13 cellular contexts compared by ENCODE assay signal in the genomic region with DNA sequence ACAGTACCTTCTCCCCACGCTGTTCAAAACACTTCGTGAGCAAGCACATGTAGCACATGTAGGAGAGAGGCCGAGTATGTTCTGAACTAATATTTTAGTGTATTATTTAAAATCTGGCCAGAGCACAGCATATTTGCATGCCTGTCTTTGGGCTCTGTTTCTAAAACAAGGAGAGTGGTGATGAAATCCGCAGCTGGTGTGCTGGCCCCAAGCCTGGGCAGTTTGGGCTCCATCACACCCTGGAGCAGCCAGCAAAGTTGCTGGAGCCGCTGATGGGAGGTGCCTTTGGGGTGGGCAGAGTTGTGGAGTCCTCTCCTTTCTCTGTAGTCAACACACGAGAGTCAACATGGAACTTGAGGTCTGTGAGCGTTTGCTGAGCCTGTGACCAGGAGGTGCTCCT.
A peak's percentile ranks its signal among the peaks of the same experiment; 100 is the strongest.
DNase-seq lines count a peak whose midpoint lies in the region; ATAC-seq and TF ChIP-seq lines count a peak whose summit lies in the region.
"Had no signal": no experiment of that assay in that cellular context is flagged by ENCODE, and none has a peak within 500 bp of the region (broad histone marks: within the 10 kb centered on the region; RNA-seq: fewer than 3 reads in every experiment).

No MANE protein-coding gene starts in this region.

- TF ChIP-seq CTCF in right atrium auricular region (IDR thresholded peaks at IDR 0.05) = no peak

- no peak overlapping the region for H3K4me3 ChIP-seq in right atrium auricular region
- H3K4me3 ChIP-seq: BLaER1 treated with 17β-estradiol and CSF1 and Interleukin-3, amounts not matched to agents 10 nM and 100 nM had no signal

- peak overlapping the region; percentile 76 for H3K27ac ChIP-seq in caudate nucleus (ENCODE audit: low read depth, low read length)
- H3K27ac ChIP-seq in right atrium auricular region = peak overlapping the region; percentile 63 to 68
- H3K27ac ChIP-seq: BLaER1 treated with 17β-estradiol and CSF1 and Interleukin-3, amounts not matched to agents 10 nM and 100 nM had no signal

- intact Hi-C loops in sciatic nerve (cut with DNase I) = no loop called here

- H3K27me3 ChIP-seq in right atrium auricular region = no peaks in the 10 kb centered on the region
- H3K27me3 ChIP-seq: BLaER1 treated with 17β-estradiol and CSF1 and Interleukin-3, amounts not matched to agents 10 nM and 100 nM had no signal

- ATAC-seq in sciatic nerve = peak; percentile 85
- no peak for ATAC-seq in GM18505 (IDR thresholded peaks at IDR 0.05; ENCODE audit: unreplicated experiment)
- no peak for ATAC-seq in GM21390 (IDR thresholded peaks at IDR 0.05; ENCODE audit: unreplicated experiment)
- ATAC-seq: SK-N-SH treated with all-trans-retinoic acid at 6 μM for 48 hours had no signal

- peak; percentile 12 for DNase-seq in EH (ENCODE audit: low read depth)
- DNase-seq in caudate nucleus (lab: John Stamatoyannopoulos, UW) = peak in 53 of 61 donors; percentile 10 to 76 (median 46)
- DNase-seq in right atrium auricular region (ENCODE audit: low spot score) = peak; percentile 86
- DNase-seq in sciatic nerve (ENCODE audit: low spot score) = peak; percentile 68
- no peak for DNase-seq in DMS53 (lab: John Stamatoyannopoulos, UW)
- no peak for DNase-seq in activated naive CD4-positive, alpha-beta T cell treated with anti-CD3 and anti-CD28 coated beads, Interleukin-2, amount 50 U/mL, for 16 hours
- DNase-seq: activated CD4-positive, alpha-beta T cell treated with anti-CD3 and anti-CD28 coated beads for 1 hour; glutamatergic neuron; NCI-H524 treated with DMSO at 0.1 percent for 48 hours had no signal

- no peaks in the 10 kb centered on the region for H3K9me3 ChIP-seq in right atrium auricular region
- H3K9me3 ChIP-seq: BLaER1 treated with 17β-estradiol and CSF1 and Interleukin-3, amounts not matched to agents 10 nM and 100 nM had no signal

- no peak for TF ChIP-seq POLR2A in GM18505 (IDR thresholded peaks at IDR 0.05; ENCODE audit: borderline replicate concordance, extremely low read depth, insufficient read depth, insufficient read length)

- no peaks in the 10 kb centered on the region for H3K36me3 ChIP-seq in right atrium auricular region
- H3K36me3 ChIP-seq: BLaER1 treated with 17β-estradiol and CSF1 and Interleukin-3, amounts not matched to agents 10 nM and 100 nM had no signal

- peaks cover 0 to 83% of the 10 kb centered on the region in 2 donors for H3K4me1 ChIP-seq in right atrium auricular region

Comparison
In these comparisons a context has a peak if more than half of its experiments do, and no peak if none do; other contexts are left out.
1. DNase-seq: peak in EH (single experiment), caudate nucleus (53 of 61), right atrium auricular region (single experiment) and sciatic nerve (single experiment); none in DMS53 (single experiment) and activated naive CD4-positive, alpha-beta T cell treated with anti-CD3 and anti-CD28 coated beads, Interleukin-2, amount 50 U/mL, for 16 hours (single experiment).